Comparison of ENCODE assay signal across 10 cellular contexts in the genomic region with DNA sequence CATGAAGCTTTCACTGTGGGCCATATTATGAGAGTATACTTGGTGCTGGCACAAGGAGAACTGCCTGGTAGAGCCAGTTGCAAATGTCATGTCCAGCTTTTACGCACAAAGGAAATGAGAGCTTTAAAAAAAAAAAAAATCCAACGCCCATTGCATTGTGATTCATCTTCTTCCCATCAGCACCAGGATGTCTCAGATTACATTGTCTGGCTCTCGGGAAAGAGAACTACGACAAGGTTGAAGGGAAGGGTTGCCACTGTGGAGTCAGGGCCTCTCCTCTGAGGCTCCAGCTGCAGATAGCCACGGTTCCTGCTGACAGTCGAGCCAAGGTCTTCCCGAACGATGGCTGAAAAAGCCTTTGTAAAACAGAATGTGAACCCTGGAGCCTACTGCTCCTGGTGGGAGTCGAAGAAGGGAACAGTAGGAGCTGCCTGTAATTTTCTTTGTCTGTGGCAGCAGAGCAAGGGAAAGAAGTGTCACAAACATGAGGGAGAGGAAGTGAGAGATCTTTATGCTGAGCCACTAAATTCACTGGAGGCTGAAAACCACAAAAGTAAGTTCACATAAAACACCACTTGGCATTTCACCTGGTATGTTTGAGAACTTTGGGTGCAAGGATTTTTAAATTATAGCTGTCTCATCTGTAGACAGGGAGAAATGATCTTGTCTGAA.
DNase-seq lines count a peak whose midpoint lies in the region; ATAC-seq and TF ChIP-seq lines count a peak whose summit lies in the region.
"Had no signal": no experiment of that assay in that cellular context is flagged by ENCODE, and none has a peak within 500 bp of the region (broad histone marks: within the 10 kb centered on the region; RNA-seq: fewer than 3 reads in every experiment).

No MANE protein-coding gene starts in this region.

- H3K27ac Mint-ChIP-seq in H9 (peak overlapping the region; percentile 48 to 92 (median 91)), immature natural killer cell (no peak overlapping the region)

- no peaks in the 10 kb centered on the region for H3K36me3 ChIP-seq in RWPE2 (ENCODE audit: low read depth)
- no peaks in the 10 kb centered on the region for H3K36me3 ChIP-seq in gastrocnemius medialis

- no peak overlapping the region for H2BK15ac ChIP-seq in H9 (ENCODE audit: low read depth, low read length)

- no peak overlapping the region for H3K4me3 ChIP-seq in RWPE2 (ENCODE audit: severe bottlenecking)
- no peak overlapping the region for H3K4me3 ChIP-seq in foreskin fibroblast (ENCODE audit: low read depth in 1 of 2, low read length in 2 of 2)
- no peak overlapping the region for H3K4me3 ChIP-seq in gastrocnemius medialis
- H3K4me3 ChIP-seq: body of pancreas had no signal

- no peak overlapping the region for H3K23ac ChIP-seq in H9 (ENCODE audit: insufficient read length, low read depth, low read length)

- H4K20me1 ChIP-seq in H9 (ENCODE audit: control insufficient read depth, insufficient read depth, insufficient read length), result no peaks in the 10 kb centered on the region

- no peak overlapping the region for H2BK20ac ChIP-seq in H9 (ENCODE audit: low read depth, low read length, poor library complexity, severe bottlenecking)

- no peaks in the 10 kb centered on the region for H3K27me3 ChIP-seq in H9 (ENCODE audit: insufficient read depth, low read length)
- H3K27me3 ChIP-seq in RWPE2 (ENCODE audit: insufficient read depth, poor library complexity, severe bottlenecking), result no peaks in the 10 kb centered on the region
- no peaks in the 10 kb centered on the region for H3K27me3 ChIP-seq in gastrocnemius medialis
- H3K27me3 ChIP-seq: body of pancreas had no signal

- no peak overlapping the region for H3T11ph ChIP-seq in H9 (ENCODE audit: low read length)

- H3K4me1 Mint-ChIP-seq in H9 (peaks cover 22 to 27% of the 10 kb centered on the region in 2 experiments), immature natural killer cell (peaks cover 0 to 8% of the 10 kb centered on the region in 2 donors)

- no peak overlapping the region for H3K9ac ChIP-seq in H9 (ENCODE audit: extremely low read depth, insufficient read length, low read length)

- DNase-seq in H9, result peak; percentile 46
- DNase-seq in RWPE2 (ENCODE audit: low spot score), result no peak
- peak; percentile 35 to 60 for DNase-seq in foreskin fibroblast
- no peak for DNase-seq in gastrocnemius medialis
- DNase-seq in stimulated activated CD4-positive, alpha-beta T cell treated with anti-CD3 and anti-CD28 coated beads, Interleukin-4, amount 100 ng/mL, for 24 hours, result no peak
- no peak for DNase-seq in immature natural killer cell
- DNase-seq: nucleus accumbens had no signal

- H3K36me3 Mint-ChIP-seq in H9 (ENCODE audit: insufficient read depth in 1 of 3, low read depth in 3 of 3) (peaks cover 0 to 8% (median 2%) of the 10 kb centered on the region in 3 experiments; a peak in 3 of 7 replicates), immature natural killer cell (no peaks in the 10 kb centered on the region)

- no peaks in the 10 kb centered on the region for H3K79me1 ChIP-seq in H9 (ENCODE audit: insufficient read depth, low read depth, low read length, poor library complexity, severe bottlenecking)

- H3K18ac ChIP-seq in H9 (ENCODE audit: insufficient read length, low read depth, low read length), result no peak overlapping the region

- no peak overlapping the region for H3K14ac ChIP-seq in H9 (ENCODE audit: insufficient read depth, low read length)

- no peak overlapping the region for H2BK120ac ChIP-seq in H9 (ENCODE audit: low read depth, low read length, poor library complexity, severe bottlenecking)

- TF ChIP-seq CTCF in H9 (conservative IDR thresholded peaks at IDR 0.05) (no peak), RWPE2 (IDR thresholded peaks at IDR 0.05; ENCODE audit: poor library complexity, severe bottlenecking) (no peak), foreskin fibroblast (IDR thresholded peaks at IDR 0.05; ENCODE audit: low read depth, low read length) (no peak), gastrocnemius medialis (IDR thresholded peaks at IDR 0.05 in 4 of 5, conservative IDR thresholded peaks at IDR 0.05 in 1 of 5) (no peak)

- H3K56ac ChIP-seq in H9 (ENCODE audit: insufficient read length, low read depth, low read length), result no peak overlapping the region

- H3K9me3 Mint-ChIP-seq in H9 (no peaks in the 10 kb centered on the region; a peak in 1 of 5 replicates), immature natural killer cell (peaks cover 0 to 9% (median 0%) of the 10 kb centered on the region in 6 donors)

- no peaks in the 10 kb centered on the region for H3K23me2 ChIP-seq in H9 (ENCODE audit: insufficient read length, low read depth, low read length, poor library complexity, severe bottlenecking)

- H2AFZ ChIP-seq in H9 (ENCODE audit: low read length), result no peak overlapping the region

- in situ Hi-C loops in gastrocnemius medialis (cut with MboI; ENCODE audit: low sequenced_read_pairs in 4 of 4), result no loop called here

- no peaks in the 10 kb centered on the region for H3K9me3 ChIP-seq in H9 (ENCODE audit: control insufficient read depth, low read depth, low read length)
- H3K9me3 ChIP-seq in RWPE2 (ENCODE audit: severe bottlenecking), result no peaks in the 10 kb centered on the region
- H3K9me3 ChIP-seq in gastrocnemius medialis, result no peaks in the 10 kb centered on the region
- H3K9me3 ChIP-seq: body of pancreas had no signal

- intact Hi-C loops in gastrocnemius medialis (cut with DNase I; ENCODE audit: low total_unique reads), result loop anchor here (10.0 kb wide), 1 partner anchor 216 kb away; no protein-coding TSS in a partner anchor

- H3K4me1 ChIP-seq in H9 (ENCODE audit: insufficient read depth, low read length), result peaks cover 11% of the 10 kb centered on the region
- peaks cover 8% of the 10 kb centered on the region for H3K4me1 ChIP-seq in RWPE2 (ENCODE audit: insufficient read depth, poor library complexity, severe bottlenecking)
- H3K4me1 ChIP-seq in gastrocnemius medialis, result peaks cover 0 to 3% of the 10 kb centered on the region in 2 donors
- H3K4me1 ChIP-seq: body of pancreas had no signal

- no peak overlapping the region for H2AK5ac ChIP-seq in H9 (ENCODE audit: insufficient read length, low read length)

- no peak overlapping the region for H2BK5ac ChIP-seq in H9 (ENCODE audit: insufficient read length, low read length)

- no peak overlapping the region for H4K8ac ChIP-seq in H9 (replicated peaks; ENCODE audit: insufficient read length, low read depth, low read length)

- H4K5ac ChIP-seq in H9 (ENCODE audit: insufficient read length, low read depth, low read length), result no peak overlapping the region

- H2BK12ac ChIP-seq in H9 (ENCODE audit: insufficient read length, low read depth, low read length), result no peak overlapping the region

- H3K27me3 Mint-ChIP-seq in H9 (ENCODE audit: low read depth) (no peaks in the 10 kb centered on the region), immature natural killer cell (ENCODE audit: low read depth in 3 of 3) (peaks cover 0 to 2% (median 0%) of the 10 kb centered on the region in 3 donors)

- ATAC-seq in RWPE2 (ENCODE audit: low read depth) (peak; percentile 94), gastrocnemius medialis (peak; percentile 68 to 76), HG03097 (IDR thresholded peaks at IDR 0.05; ENCODE audit: low FRiP score, unreplicated experiment) (no peak), HG03342 (IDR thresholded peaks at IDR 0.05; ENCODE audit: unreplicated experiment) (no peak)
- ATAC-seq: body of pancreas had no signal

- H4K91ac ChIP-seq in H9 (ENCODE audit: insufficient read length, low read depth, low read length), result no peak overlapping the region

- H3K27ac ChIP-seq in H9 (ENCODE audit: insufficient read length, low read depth, low read length) (no peak overlapping the region), RWPE2 (ENCODE audit: poor library complexity, severe bottlenecking) (peak overlapping the region; percentile 38), gastrocnemius medialis (peak overlapping the region in 2 of 4 donors; percentile 33 to 60)
- H3K27ac ChIP-seq: body of pancreas had no signal

- no CpG with 5 or more reads among the region's 9 CpGs for WGBS in H9 (ENCODE audit: extremely low coverage, insufficient read length, low lambda C conversion rate)

- no peak for TF ChIP-seq POLR2A in gastrocnemius medialis (IDR thresholded peaks at IDR 0.05)

- no peaks in the 10 kb centered on the region for H3K79me2 ChIP-seq in H9 (ENCODE audit: insufficient read depth, low read length)

- no peak overlapping the region for H3K4me2 ChIP-seq in H9 (ENCODE audit: insufficient read depth, insufficient read length, low read length)

- H3K4me3 Mint-ChIP-seq in H9 (no peak overlapping the region), immature natural killer cell (no peak overlapping the region)

- H3K4ac ChIP-seq in H9 (ENCODE audit: low read depth, low read length), result no peak overlapping the region

Comparison
In these comparisons a context has a peak if more than half of its experiments do, and no peak if none do; other contexts are left out.
1. DNase-seq: peak in H9 (single experiment) and foreskin fibroblast (2 of 2); none in RWPE2 (single experiment), gastrocnemius medialis (0 of 2), stimulated activated CD4-positive, alpha-beta T cell treated with anti-CD3 and anti-CD28 coated beads, Interleukin-4, amount 100 ng/mL, for 24 hours (single experiment) and immature natural killer cell (0 of 3).
2. H3K27ac Mint-ChIP-seq: peak in H9 (3 of 3); none in immature natural killer cell (0 of 6).
3. ATAC-seq: peak in RWPE2 (single experiment) and gastrocnemius medialis (2 of 2); none in HG03097 (single experiment) and HG03342 (single experiment).